9 cellular contexts compared by ENCODE assay signal in genomic region chr1:1080122-1080753, GRCh38. TPM values are rescaled to one million over a fixed set of nuclear protein-coding genes. Genes with fewer than 3 reads are reported as not detected.
A peak's percentile ranks its signal among the peaks of the same experiment; 100 is the strongest.
DNase-seq lines count a peak whose midpoint lies in the region; ATAC-seq, FAIRE-seq and TF ChIP-seq lines count a peak whose summit lies in the region.
"Had no signal": no experiment of that assay in that cellular context is flagged by ENCODE, and none has a peak within 500 bp of the region (broad histone marks: within the 10 kb centered on the region; RNA-seq: fewer than 3 reads in every experiment).

No MANE protein-coding gene starts in this region.

- peak overlapping the region; percentile 10 to 91 for H3K18ac ChIP-seq in mesenchymal stem cell (ENCODE audit: low read depth in 1 of 2, low read length in 2 of 2)

- WGBS in ectodermal cell, 2 experiments: 1 to 3% methylated on average over 16 of the region's 22 CpGs
- WGBS in mesenchymal stem cell: 4% methylated on average over 13 of the region's 22 CpGs

- H3K4ac ChIP-seq in mesenchymal stem cell (ENCODE audit: low read depth in 1 of 2, low read length in 2 of 2): peak overlapping the region in 1 of 2 experiments; percentile 48

- peaks cover 6% of the 10 kb centered on the region for H3K27me3 ChIP-seq in CD4-positive, alpha-beta T cell (ENCODE audit: control insufficient read depth, insufficient read depth, low read length)
- H3K27me3 ChIP-seq in H7 (ENCODE audit: control insufficient read depth, insufficient read depth, low read length): peaks cover 7% of the 10 kb centered on the region
- peaks cover 33% of the 10 kb centered on the region for H3K27me3 ChIP-seq in ectodermal cell (ENCODE audit: control insufficient read depth, insufficient read depth, low read length, poor library complexity, severe bottlenecking)
- H3K27me3 ChIP-seq in mesenchymal stem cell (ENCODE audit: control insufficient read depth in 1 of 2, insufficient read depth in 1 of 2, low read length in 2 of 2): peaks cover 0 to 11% of the 10 kb centered on the region in 2 experiments
- no peaks in the 10 kb centered on the region for H3K27me3 ChIP-seq in vagina

- H2BK5ac ChIP-seq in mesenchymal stem cell (ENCODE audit: low read depth, low read length, poor library complexity, severe bottlenecking): no peak overlapping the region

- no peaks in the 10 kb centered on the region for H3K79me1 ChIP-seq in mesenchymal stem cell (replicated peaks; ENCODE audit: low read length, poor library complexity, severe bottlenecking)

- H3K36me3 Mint-ChIP-seq in CD4-positive, alpha-beta T cell (ENCODE audit: low read depth): no peaks in the 10 kb centered on the region

- H4K8ac ChIP-seq in mesenchymal stem cell (ENCODE audit: low read length): peak overlapping the region; percentile 33

- no peaks in the 10 kb centered on the region for H3K9me3 Mint-ChIP-seq in CD4-positive, alpha-beta T cell

- H3K14ac ChIP-seq in mesenchymal stem cell (ENCODE audit: low read length in 2 of 2): peak overlapping the region in 1 of 2 experiments; percentile 4

- no peak for FAIRE-seq in RCC 7860 (lab: Jason Lieb, UNC)

- no peak overlapping the region for H3K9ac ChIP-seq in mesenchymal stem cell (ENCODE audit: low read length)

- H2BK120ac ChIP-seq in mesenchymal stem cell (ENCODE audit: low read depth, low read length): peak overlapping the region; percentile 65

- intact Hi-C loops in CD4-positive, alpha-beta T cell (cut with DNase I, micrococcal nuclease): no loop called here
- intact Hi-C loops in vagina (cut with DNase I): no loop called here

- CTCF ChIA-PET in CD4-positive, alpha-beta T cell (lab: Charles Lee): no interaction called here

- H3K4me1 ChIP-seq in ectodermal cell (ENCODE audit: control insufficient read depth, insufficient read depth, low read length) (no peaks in the 10 kb centered on the region), mesenchymal stem cell (ENCODE audit: control insufficient read depth, insufficient read depth, low read depth, low read length) (peaks cover 16% of the 10 kb centered on the region), vagina (peaks cover 13% of the 10 kb centered on the region)

- no peak overlapping the region for H3K27ac ChIP-seq in CD4-positive, alpha-beta T cell (ENCODE audit: low read depth, low read length)
- H3K27ac ChIP-seq in ectodermal cell (ENCODE audit: insufficient read depth, low read depth, low read length, poor library complexity, severe bottlenecking): no peak overlapping the region
- peak overlapping the region; percentile 38 for H3K27ac ChIP-seq in mesenchymal stem cell (ENCODE audit: low read length, poor library complexity, severe bottlenecking)
- peak overlapping the region; percentile 46 for H3K27ac ChIP-seq in vagina

- peak; percentile 15 for ATAC-seq in CD4-positive, alpha-beta T cell (ENCODE audit: poor library complexity)
- ATAC-seq in HG02623 (IDR thresholded peaks at IDR 0.05; ENCODE audit: unreplicated experiment) (no peak), GM18505 (IDR thresholded peaks at IDR 0.05; ENCODE audit: unreplicated experiment) (no peak)

- H3K27ac Mint-ChIP-seq in CD4-positive, alpha-beta T cell: no peak overlapping the region

- H2AFZ ChIP-seq in mesenchymal stem cell (ENCODE audit: low read depth, low read length): no peak overlapping the region

- peak in 1 of 10 experiments; percentile 31 for DNase-seq in CD4-positive, alpha-beta T cell
- DNase-seq in H7 (peak; percentile 97), RCC 7860 (ENCODE audit: low spot score) (peak; percentile 35), mesenchymal stem cell (peak; percentile 62), vagina (ENCODE audit: extremely low spot score in 2 of 2) (no peak)

- peak overlapping the region; percentile 6 to 40 for H2BK12ac ChIP-seq in mesenchymal stem cell (ENCODE audit: low read length in 2 of 2)

- peak overlapping the region; percentile 52 for H3K4me2 ChIP-seq in mesenchymal stem cell (ENCODE audit: low read length, poor library complexity, severe bottlenecking)

- H2AK5ac ChIP-seq in mesenchymal stem cell (ENCODE audit: low read length, severe bottlenecking): no peak overlapping the region

- H3K9me3 ChIP-seq in CD4-positive, alpha-beta T cell (ENCODE audit: control insufficient read depth, low read length): no peaks in the 10 kb centered on the region
- H3K9me3 ChIP-seq in ectodermal cell (ENCODE audit: control insufficient read depth, low read length): no peaks in the 10 kb centered on the region
- no peaks in the 10 kb centered on the region for H3K9me3 ChIP-seq in mesenchymal stem cell (ENCODE audit: control insufficient read depth, low read length)
- H3K9me3 ChIP-seq in vagina: no peaks in the 10 kb centered on the region

- H3K23ac ChIP-seq in mesenchymal stem cell (ENCODE audit: low read length in 2 of 2): no peak overlapping the region

- no peaks in the 10 kb centered on the region for H3K27me3 Mint-ChIP-seq in CD4-positive, alpha-beta T cell

- no peak overlapping the region for H2BK15ac ChIP-seq in mesenchymal stem cell (ENCODE audit: low read depth, poor library complexity, severe bottlenecking)

- POLR2A ChIA-PET in CD4-positive, alpha-beta T cell (lab: Charles Lee): interaction anchor here (1.0 kb wide), 1 partner anchor 12 kb away, joined by 3 read pairs; no protein-coding TSS in a partner anchor

- H4K91ac ChIP-seq in mesenchymal stem cell (ENCODE audit: low read length): peak overlapping the region; percentile 29

- TF ChIP-seq CTCF in CD4-positive, alpha-beta T cell (IDR thresholded peaks at IDR 0.05): no peak
- TF ChIP-seq CTCF in vagina (IDR thresholded peaks at IDR 0.05): no peak

- H3K4me3 Mint-ChIP-seq in CD4-positive, alpha-beta T cell: no peak overlapping the region

- no peak for TF ChIP-seq POLR2A in vagina (IDR thresholded peaks at IDR 0.05)
- TF ChIP-seq POLR2A in GM18505 (IDR thresholded peaks at IDR 0.05; ENCODE audit: borderline replicate concordance, extremely low read depth, insufficient read depth, insufficient read length): no peak

- H3K4me1 Mint-ChIP-seq in CD4-positive, alpha-beta T cell (ENCODE audit: low read depth): no peaks in the 10 kb centered on the region

- no peaks in the 10 kb centered on the region for H3K36me3 ChIP-seq in H7 (replicated peaks; ENCODE audit: control insufficient read depth, insufficient read depth, low read length)
- H3K36me3 ChIP-seq in ectodermal cell (ENCODE audit: control insufficient read depth, insufficient read depth, low read length): no peaks in the 10 kb centered on the region
- peaks cover 0 to 34% of the 10 kb centered on the region in 2 experiments for H3K36me3 ChIP-seq in mesenchymal stem cell (ENCODE audit: control insufficient read depth in 1 of 2, insufficient read depth in 2 of 2, low read depth in 1 of 2, low read length in 2 of 2)
- H3K36me3 ChIP-seq in vagina: no peaks in the 10 kb centered on the region

- H3K4me3 ChIP-seq in H7 (ENCODE audit: insufficient read depth, low read depth, low read length): peak overlapping the region; percentile 38
- peak overlapping the region; percentile 26 for H3K4me3 ChIP-seq in ectodermal cell (ENCODE audit: insufficient read depth, low read depth, low read length)
- H3K4me3 ChIP-seq in mesenchymal stem cell (ENCODE audit: insufficient read depth in 1 of 2, low read depth in 1 of 2, low read length in 2 of 2): peak overlapping the region; percentile 30 to 37
- peak overlapping the region; percentile 35 to 37 for H3K4me3 ChIP-seq in vagina

RNA-seq across cellular contexts. Expression of gene RNF223, which starts 6.1 kb away (rescaled TPM):
- not detected for total RNA-seq in CD4-positive, alpha-beta T cell
- not detected in 2 replicates for total RNA-seq in H7 (2014; rRNA removed; shearing (Covaris generic))
- polyA plus RNA-seq in ectodermal cell (2013, experiment 1 of 4): not detected
- not detected for polyA plus RNA-seq in ectodermal cell (2013, experiment 2 of 4)
- not detected for polyA plus RNA-seq in ectodermal cell (2013, experiment 3 of 4)
- not detected for polyA plus RNA-seq in ectodermal cell (2013, experiment 4 of 4)
- polyA plus RNA-seq in mesenchymal stem cell (2013, experiment 1 of 2): not detected
- not detected for polyA plus RNA-seq in mesenchymal stem cell (2013, experiment 2 of 2)
- 4.9 TPM for total RNA-seq in vagina
- total RNA-seq: HT1080 had no signal

RNA-seq across cellular contexts. Expression of gene C1orf159, which starts 35.7 kb away (rescaled TPM):
- total RNA-seq in CD4-positive, alpha-beta T cell: 10 to 100 TPM; 11.1 to 11.3 TPM
- 29.3 and 32.0 TPM in 2 replicates for total RNA-seq in H7 (2014; rRNA removed; shearing (Covaris generic))
- polyA plus RNA-seq in ectodermal cell (2013, experiment 1 of 4): 16.3 TPM
- 16.8 TPM for polyA plus RNA-seq in ectodermal cell (2013, experiment 2 of 4)
- 17.5 TPM for polyA plus RNA-seq in ectodermal cell (2013, experiment 3 of 4)
- polyA plus RNA-seq in ectodermal cell (2013, experiment 4 of 4): 18.7 TPM
- 7.6 TPM for polyA plus RNA-seq in mesenchymal stem cell (2013, experiment 1 of 2)
- 7.7 TPM for polyA plus RNA-seq in mesenchymal stem cell (2013, experiment 2 of 2)
- 11.8 TPM for total RNA-seq in vagina

Comparison
In these comparisons a context has a peak if more than half of its experiments do, and no peak if none do; other contexts are left out.
1. DNase-seq: peak in H7 (single experiment), RCC 7860 (single experiment) and mesenchymal stem cell (single experiment); none in vagina (0 of 2).
2. H3K27ac ChIP-seq: peak in mesenchymal stem cell (single experiment) and vagina (single experiment); none in CD4-positive, alpha-beta T cell (single experiment) and ectodermal cell (single experiment).
3. Peak in every context shown above with its lines, with median percentiles within 50 percentile points of each other: H3K4me3 ChIP-seq.